In genomic region chr1:16119504-16119903, GRCh38 we compare ENCODE assay signal across 22 cellular contexts. TPM values are rescaled to one million over a fixed set of nuclear protein-coding genes. Genes with fewer than 3 reads are reported as not detected.
"Had no signal": no experiment of that assay in that cellular context is flagged by ENCODE, and none has a peak within 500 bp of the region (broad histone marks: within the 10 kb centered on the region; RNA-seq: fewer than 3 reads in every experiment).

No MANE protein-coding gene starts in this region.

- H3K27ac ChIP-seq: colonic mucosa, left ventricle myocardium inferior, spleen, testis, upper lobe of right lung had no signal

- ATAC-seq: activated CD8-positive, alpha-beta T cell treated with anti-CD3 and anti-CD28 coated beads for 36 hours; activated T-helper 17 cell treated with anti-CD3 and anti-CD28 coated beads, Interleukin-2, amount 50 U/mL, for 72 hours; naive thymus-derived CD4-positive, alpha-beta T cell; stimulated activated memory B cell treated with anti-CD40 and anti-IgM and Interleukin-4, amounts not matched to agents 10 μg/mL and 1 μg/mL and 100 μg/mL, for 72 hours; T-cell; upper lobe of right lung had no signal

- H3K4me3 Mint-ChIP-seq: activated CD8-positive, alpha-beta T cell treated with anti-CD3 and anti-CD28 coated beads for 36 hours; activated T-helper 17 cell treated with anti-CD3 and anti-CD28 coated beads, Interleukin-2, amount 50 U/mL, for 72 hours; brain; stimulated activated memory B cell treated with anti-CD40 and anti-IgM and Interleukin-4, amounts not matched to agents 10 μg/mL and 1 μg/mL and 100 μg/mL, for 72 hours; T-cell had no signal

- H3K36me3 ChIP-seq: colonic mucosa had no signal

- H3K27me3 ChIP-seq: colonic mucosa, testis, upper lobe of right lung had no signal

- DNase-seq: activated CD4-positive, alpha-beta T cell treated with anti-CD3 and anti-CD28 coated beads for 48 hours; activated CD4-positive, CD25-positive, alpha-beta regulatory T cell; activated CD8-positive, alpha-beta T cell treated with anti-CD3 and anti-CD28 coated beads for 36 hours; activated naive CD4-positive, alpha-beta T cell treated with Interleukin-2 at 50 U/mL for 16 hours; activated T-cell treated with anti-CD3 and anti-CD28 coated beads, Interleukin-2, amount 50 U/mL, for 1 hour; central memory CD4-positive, alpha-beta T cell; colonic mucosa; erythroblast; foreskin melanocyte; glutamatergic neuron; hypothalamus; left ventricle myocardium inferior; naive thymus-derived CD4-positive, alpha-beta T cell; nucleus accumbens; stimulated activated CD4-positive, alpha-beta T cell treated with anti-CD3 and anti-CD28 coated beads, Interleukin-4, amount 100 ng/mL, for 4 hours; T-cell; testis; upper lobe of right lung had no signal

- H3K27me3 Mint-ChIP-seq: activated CD8-positive, alpha-beta T cell treated with anti-CD3 and anti-CD28 coated beads for 36 hours; activated T-helper 17 cell treated with anti-CD3 and anti-CD28 coated beads, Interleukin-2, amount 50 U/mL, for 72 hours; naive thymus-derived CD4-positive, alpha-beta T cell; T-cell had no signal

- H3K4me1 Mint-ChIP-seq: activated T-helper 17 cell treated with anti-CD3 and anti-CD28 coated beads, Interleukin-2, amount 50 U/mL, for 72 hours had no signal

- H3K9me3 Mint-ChIP-seq: activated CD8-positive, alpha-beta T cell treated with anti-CD3 and anti-CD28 coated beads for 36 hours; activated T-helper 17 cell treated with anti-CD3 and anti-CD28 coated beads, Interleukin-2, amount 50 U/mL, for 72 hours; naive thymus-derived CD4-positive, alpha-beta T cell; stimulated activated memory B cell treated with anti-CD40 and anti-IgM and Interleukin-4, amounts not matched to agents 10 μg/mL and 1 μg/mL and 100 μg/mL, for 72 hours; T-cell had no signal

- H3K4me3 ChIP-seq: colonic mucosa, left ventricle myocardium inferior, spleen, testis, upper lobe of right lung had no signal

- H3K9me3 ChIP-seq: colonic mucosa, left ventricle myocardium inferior, spleen, testis, upper lobe of right lung had no signal

- H3K27ac Mint-ChIP-seq: activated CD8-positive, alpha-beta T cell treated with anti-CD3 and anti-CD28 coated beads for 36 hours; activated T-helper 17 cell treated with anti-CD3 and anti-CD28 coated beads, Interleukin-2, amount 50 U/mL, for 72 hours; naive thymus-derived CD4-positive, alpha-beta T cell; stimulated activated memory B cell treated with anti-CD40 and anti-IgM and Interleukin-4, amounts not matched to agents 10 μg/mL and 1 μg/mL and 100 μg/mL, for 72 hours; T-cell had no signal

- H3K4me1 ChIP-seq: colonic mucosa had no signal

- H3K36me3 Mint-ChIP-seq: naive thymus-derived CD4-positive, alpha-beta T cell; stimulated activated memory B cell treated with anti-CD40 and anti-IgM and Interleukin-4, amounts not matched to agents 10 μg/mL and 1 μg/mL and 100 μg/mL, for 72 hours; T-cell had no signal

RNA-seq across cellular contexts. Expression of gene EPHA2, which starts 36.4 kb away (rescaled TPM):
- total RNA-seq: activated CD8-positive, alpha-beta T cell treated with anti-CD3 and anti-CD28 coated beads for 36 hours had no signal

RNA-seq across cellular contexts. Expression of gene FAM131C, which starts 46.1 kb away (rescaled TPM):
- total RNA-seq: upper lobe of right lung had no signal
- polyA plus RNA-seq: naive thymus-derived CD4-positive, alpha-beta T cell had no signal
